In genomic region chr12:57523706-57524614, GRCh38 we compare ENCODE assay signal across 8 cellular contexts. TPM values are rescaled to one million over a fixed set of nuclear protein-coding genes. Genes with fewer than 3 reads are reported as not detected.
DNase-seq lines count a peak whose midpoint lies in the region; ATAC-seq, FAIRE-seq and TF ChIP-seq lines count a peak whose summit lies in the region.

No MANE protein-coding gene starts in this region.

- no peaks in the 10 kb centered on the region for H3K9me3 ChIP-seq in heart left ventricle
- no peaks in the 10 kb centered on the region for H3K9me3 ChIP-seq in K562 (replicated peaks; ENCODE audit: control insufficient read depth, insufficient read depth, low read depth, low read length)
- H3K9me3 ChIP-seq in uterus = no peaks in the 10 kb centered on the region

- no peaks in the 10 kb centered on the region for H3K9me3 Mint-ChIP-seq in memory B cell

- H3K4me3 ChIP-seq in heart left ventricle (peak overlapping the region; percentile 54 to 94 (median 83)), K562 (peak overlapping the region; percentile 77), uterus (peak overlapping the region; percentile 80 to 88)

- peaks cover 0 to 47% (median 39%) of the 10 kb centered on the region in 12 donors for H3K4me1 ChIP-seq in heart left ventricle
- peaks cover 29 to 47% of the 10 kb centered on the region in 2 experiments for H3K4me1 ChIP-seq in K562 (replicated peaks in 1 of 2; ENCODE audit: control insufficient read depth in 2 of 2, insufficient read depth in 2 of 2, low read length in 2 of 2)
- peaks cover 6 to 20% of the 10 kb centered on the region in 2 donors for H3K4me1 ChIP-seq in uterus

- H2AFZ ChIP-seq in K562 (ENCODE audit: low read depth, low read length) = no peak overlapping the region

- no peak for TF ChIP-seq POLR2A in heart left ventricle (IDR thresholded peaks at IDR 0.05)
- peak; percentile 55 for TF ChIP-seq POLR2A in K562 (conservative IDR thresholded peaks at IDR 0.05)
- no peak for TF ChIP-seq POLR2A in uterus (IDR thresholded peaks at IDR 0.05)

- TF ChIP-seq EP300 in K562 (IDR thresholded peaks at IDR 0.05; ENCODE audit: low read length) = no peak

- H3K36me3 ChIP-seq in heart left ventricle (peaks cover 0 to 53% (median 46%) of the 10 kb centered on the region in 9 donors), K562 (ENCODE audit: control insufficient read depth, insufficient read depth, low read length) (peaks cover 60% of the 10 kb centered on the region), uterus (no peaks in the 10 kb centered on the region)

- no peak for TF ChIP-seq CTCF in heart left ventricle (IDR thresholded peaks at IDR 0.05)
- no peak for TF ChIP-seq CTCF in K562 (IDR thresholded peaks at IDR 0.05 in 2 of 3, conservative IDR thresholded peaks at IDR 0.05 in 1 of 3; ENCODE audit: insufficient read depth in 2 of 3, low read depth in 1 of 3, low read length in 3 of 3)
- no peak for TF ChIP-seq CTCF in uterus (IDR thresholded peaks at IDR 0.05)

- H3K27me3 Mint-ChIP-seq in memory B cell = no peaks in the 10 kb centered on the region

- no peaks in the 10 kb centered on the region for H3K9me1 ChIP-seq in K562 (ENCODE audit: control insufficient read depth, insufficient read depth, low read length)

- H4K20me1 ChIP-seq in K562 (replicated peaks; ENCODE audit: control insufficient read depth, insufficient read depth, low read length) = peaks cover 13% of the 10 kb centered on the region

- peak overlapping the region; percentile 91 for H3K27ac Mint-ChIP-seq in memory B cell

- H3K27ac ChIP-seq in heart left ventricle (peak overlapping the region; percentile 94 to 100 (median 98)), K562 (ENCODE audit: extremely low read depth, low read depth, low read length) (peak overlapping the region; percentile 96), uterus (peak overlapping the region; percentile 97 to 99)

- H3K9ac ChIP-seq in K562 (ENCODE audit: insufficient read depth in 1 of 2, low read depth in 2 of 2, low read length in 2 of 2) = peak overlapping the region; percentile 94

- H3K27me3 ChIP-seq in heart left ventricle (no peaks in the 10 kb centered on the region), K562 (ENCODE audit: control insufficient read depth in 2 of 2, insufficient read depth in 2 of 2, low read length in 2 of 2) (no peaks in the 10 kb centered on the region), uterus (no peaks in the 10 kb centered on the region)

- in situ Hi-C loops in K562 (cut with MboI) = no loop called here

- peaks cover 36% of the 10 kb centered on the region for H3K4me1 Mint-ChIP-seq in memory B cell

- TF ChIP-seq RAD21 in K562 (CRISPR knock-in tag; conservative IDR thresholded peaks at IDR 0.05 in 1 of 2, IDR thresholded peaks at IDR 0.05 in 1 of 2) = no peak

- peak overlapping the region; percentile 91 for H3K4me2 ChIP-seq in K562 (ENCODE audit: insufficient read depth, low read length)

- DNase-seq in heart left ventricle (no peak), Right ventricle myocardium superior (no peak), K562 (ENCODE audit: extremely low read depth in 1 of 4, low spot score in 3 of 4) (no peak), memory B cell (ENCODE audit: low spot score in 2 of 2) (peak in 1 of 2 donors; percentile 26), uterus (peak in 1 of 2 donors; percentile 29), left colon (no peak), left lobe of liver (ENCODE audit: low spot score) (no peak)

- BruUV-seq in K562 (replicated peaks; lab: Mats Ljungman, UMichigan) = no TSS peak

- POLR2A ChIA-PET in K562 (lab: Yijun Ruan, JAX) = interaction anchor here (0.6 to 10.8 kb wide), 8 partner anchors 9 to 108 kb away, joined by 3 to 225 read pairs (median 4); partner anchors contain the start of gene DCTN2

- peak; percentile 66 for FAIRE-seq in K562 (lab: Jason Lieb, UNC)

- no peak for ATAC-seq in heart left ventricle
- ATAC-seq in Right ventricle myocardium superior (ENCODE audit: poor library complexity) = no peak
- no peak for ATAC-seq in K562
- no peak for ATAC-seq in memory B cell (ENCODE audit: low read depth)
- ATAC-seq in left colon = no peak
- ATAC-seq in GM19035 (IDR thresholded peaks at IDR 0.05; ENCODE audit: unreplicated experiment) = no peak
- ATAC-seq in left lobe of liver = no peak

- CTCF ChIA-PET in K562 (lab: Yijun Ruan, JAX; ENCODE audit: low intra/inter-chr PET ratio) = no interaction called here

- H3K4me3 Mint-ChIP-seq in memory B cell = peak overlapping the region; percentile 91

- intact Hi-C loops in heart left ventricle (cut with DNase I) = loop anchor here in 2 of 10 donors (2.0 kb wide), 1 partner anchor 23 kb away; the partner anchor contains the start of gene DCTN2 (in 2 of the 2)
- intact Hi-C loops in Right ventricle myocardium superior (cut with DNase I) = no loop called here
- intact Hi-C loops in K562 (cut with micrococcal nuclease) = loop anchor here (5.0 kb wide), 3 partner anchors 37 to 213 kb away; partner anchors contain the start of genes AGAP2 and MARS1
- intact Hi-C loops in uterus (cut with DNase I; ENCODE audit: low total_unique reads) = no loop called here
- intact Hi-C loops in left colon (cut with DNase I, micrococcal nuclease) = no loop called here

- H3K79me2 ChIP-seq in K562 (ENCODE audit: control insufficient read depth, insufficient read depth, low read length) = peaks cover 40% of the 10 kb centered on the region

- peaks cover 4% of the 10 kb centered on the region for H3K36me3 Mint-ChIP-seq in memory B cell

- WGBS in heart left ventricle, 4 donors = 63 to 66% (median 64%) methylated on average over 14 of the region's 14 CpGs
- WGBS in K562 (ENCODE audit: insufficient coverage, low coverage, missing lambda C conversion rate) = 22% methylated on average over 14 of the region's 14 CpGs

RNA-seq across cellular contexts. Expression of gene MBD6, which starts 1.3 kb away (rescaled TPM):
- total RNA-seq in heart left ventricle (10 to 100 TPM; 13.1 to 43.3 (median 30.1) TPM), Right ventricle myocardium superior (25.4 TPM), K562 (2014; rRNA removed) (4.7 and 6.3 TPM in 2 replicates), K562 (2014; rRNA removed; fragmentation: Illumina TruSeq; extraction: Trizol) (2.7 and 3.8 TPM in 2 replicates), K562 (2015; rRNA removed; fragmentation: Illumina TruSeq; extraction: Trizol) (3.6 and 6.1 TPM in 2 replicates), K562 (2021) (46.6 and 54.8 TPM in 2 replicates), uterus (100 to 1,000 TPM in 1 of 4 donors, 10 to 100 TPM in 3; 14.9 to 138 (median 17.1) TPM), left colon (100 to 1,000 TPM; 104 to 116 TPM), left lobe of liver (59.6 TPM)
- polyA plus RNA-seq in heart left ventricle (10 to 100 TPM; 11.4 to 17.2 TPM), K562 (2011; rRNA removed) (2.0 and 6.8 TPM in 2 replicates), K562 (2014; fragmentation: Illumina TruSeq; extraction: Trizol) (14.1 and 20.3 TPM in 2 replicates), K562 (2014; fragmentation: Nextera tagmentation; extraction: Ambion mirVana) (1 to 10 TPM; 2.6 to 2.9 TPM), K562 (2014; rRNA removed) (12.2 and 19.8 TPM in 2 replicates)
- total RNA-seq in K562 (2011; cell fraction: chromatin; rRNA removed; ENCODE audit: low replicate concordance) = 77.3 and 118 TPM in 2 replicates
- total RNA-seq in K562 (2011; cell fraction: nucleolus; rRNA removed) = 43.2 and 44.7 TPM in 2 replicates
- total RNA-seq in K562 (2011; cell fraction: nucleoplasm; rRNA removed) = 49.3 and 57.0 TPM in 2 replicates
- polyA plus RNA-seq in K562 (2011; cell fraction: cytosol; rRNA removed) = 1.1 and 1.4 TPM in 2 replicates
- polyA plus RNA-seq in K562 (2011; cell fraction: nucleus; rRNA removed) = 25.0 and 38.2 TPM in 2 replicates
- 21.1 and 37.7 TPM in 2 replicates for polyA plus RNA-seq in K562 (2012)
- 1.7 and 4.1 TPM in 2 replicates for polyA minus RNA-seq in K562 (2011; rRNA and poly(A)+ RNA removed)
- polyA minus RNA-seq in K562 (2011; cell fraction: cytosol; rRNA and poly(A)+ RNA removed) = 5.2 and 13.3 TPM in 2 replicates
- 15.5 and 20.1 TPM in 2 replicates for polyA minus RNA-seq in K562 (2011; cell fraction: nucleus; rRNA and poly(A)+ RNA removed)

RNA-seq across cellular contexts. Expression of gene DDIT3, which starts 3.6 kb away (rescaled TPM):
- total RNA-seq in heart left ventricle (10 to 100 TPM; 11.5 to 30.9 (median 17.5) TPM), Right ventricle myocardium superior (16.4 TPM), K562 (2014; rRNA removed) (68.2 and 89.9 TPM in 2 replicates), K562 (2014; rRNA removed; fragmentation: Illumina TruSeq; extraction: Trizol) (89.6 and 104 TPM in 2 replicates), K562 (2015; rRNA removed; fragmentation: Illumina TruSeq; extraction: Trizol) (53.7 and 59.1 TPM in 2 replicates), K562 (2021) (56.8 and 61.8 TPM in 2 replicates), uterus (10 to 100 TPM in 2 of 4 donors, 1 to 10 TPM in 2; 2.3 to 28.2 (median 9.8) TPM), left colon (10 to 100 TPM; 19.8 to 20.5 TPM), left lobe of liver (13.9 TPM)
- polyA plus RNA-seq in heart left ventricle (10 to 100 TPM; 58.3 to 60.5 TPM), K562 (2011; rRNA removed) (99.0 and 118 TPM in 2 replicates), K562 (2014; fragmentation: Illumina TruSeq; extraction: Trizol) (83.9 and 103 TPM in 2 replicates), K562 (2014; fragmentation: Nextera tagmentation; extraction: Ambion mirVana) (100 to 1,000 TPM; 254 to 272 TPM), K562 (2014; rRNA removed) (87.2 and 127 TPM in 2 replicates)
- total RNA-seq in K562 (2011; cell fraction: chromatin; rRNA removed; ENCODE audit: low replicate concordance) = 172 and 185 TPM in 2 replicates
- total RNA-seq in K562 (2011; cell fraction: nucleolus; rRNA removed) = 119 and 124 TPM in 2 replicates
- 106 and 127 TPM in 2 replicates for total RNA-seq in K562 (2011; cell fraction: nucleoplasm; rRNA removed)
- 29.5 and 56.7 TPM in 2 replicates for polyA plus RNA-seq in K562 (2011; cell fraction: cytosol; rRNA removed)
- 133 and 186 TPM in 2 replicates for polyA plus RNA-seq in K562 (2011; cell fraction: nucleus; rRNA removed)
- polyA plus RNA-seq in K562 (2012) = 99.5 and 353 TPM in 2 replicates
- polyA minus RNA-seq in K562 (2011; rRNA and poly(A)+ RNA removed) = 37.2 and 59.6 TPM in 2 replicates
- 22.3 and 23.0 TPM in 2 replicates for polyA minus RNA-seq in K562 (2011; cell fraction: cytosol; rRNA and poly(A)+ RNA removed)
- 25.7 and 57.9 TPM in 2 replicates for polyA minus RNA-seq in K562 (2011; cell fraction: nucleus; rRNA and poly(A)+ RNA removed)

RNA-seq across cellular contexts. Expression of gene DCTN2, which starts 23.0 kb away (rescaled TPM):
- total RNA-seq in heart left ventricle (100 to 1,000 TPM in 5 of 9 donors, 10 to 100 TPM in 4; 84.4 to 159 (median 109) TPM), Right ventricle myocardium superior (95.0 TPM), K562 (2014; rRNA removed) (128 and 135 TPM in 2 replicates), K562 (2014; rRNA removed; fragmentation: Illumina TruSeq; extraction: Trizol) (114 and 115 TPM in 2 replicates), K562 (2015; rRNA removed; fragmentation: Illumina TruSeq; extraction: Trizol) (122 and 151 TPM in 2 replicates), K562 (2021) (119 and 129 TPM in 2 replicates), uterus (100 to 1,000 TPM; 117 to 175 (median 126) TPM), left colon (100 to 1,000 TPM; 139 to 151 TPM), left lobe of liver (28.9 TPM)
- polyA plus RNA-seq in heart left ventricle (100 to 1,000 TPM in 1 of 2 donors, 10 to 100 TPM in 1; 62.3 to 228 TPM), K562 (2011; rRNA removed) (137 and 161 TPM in 2 replicates), K562 (2014; fragmentation: Illumina TruSeq; extraction: Trizol) (255 and 270 TPM in 2 replicates), K562 (2014; fragmentation: Nextera tagmentation; extraction: Ambion mirVana) (10 to 100 TPM; 43.6 to 64.7 TPM), K562 (2014; rRNA removed) (125 and 127 TPM in 2 replicates)
- total RNA-seq in K562 (2011; cell fraction: chromatin; rRNA removed; ENCODE audit: low replicate concordance) = 253 and 274 TPM in 2 replicates
- 125 and 135 TPM in 2 replicates for total RNA-seq in K562 (2011; cell fraction: nucleolus; rRNA removed)
- total RNA-seq in K562 (2011; cell fraction: nucleoplasm; rRNA removed) = 180 and 202 TPM in 2 replicates
- polyA plus RNA-seq in K562 (2011; cell fraction: cytosol; rRNA removed) = 125 and 134 TPM in 2 replicates
- polyA plus RNA-seq in K562 (2011; cell fraction: nucleus; rRNA removed) = 140 and 175 TPM in 2 replicates
- polyA plus RNA-seq in K562 (2012) = 98.5 and 216 TPM in 2 replicates
- polyA minus RNA-seq in K562 (2011; rRNA and poly(A)+ RNA removed) = 129 and 192 TPM in 2 replicates
- 103 and 129 TPM in 2 replicates for polyA minus RNA-seq in K562 (2011; cell fraction: cytosol; rRNA and poly(A)+ RNA removed)
- polyA minus RNA-seq in K562 (2011; cell fraction: nucleus; rRNA and poly(A)+ RNA removed) = 35.9 and 66.2 TPM in 2 replicates

RNA-seq across cellular contexts. Expression of gene KIF5A, which starts 25.9 kb away (rescaled TPM):
- under 1 TPM in 6 of 9 donors, not detected in 3; 0.07 to 0.31 (median 0.17) TPM for total RNA-seq in heart left ventricle
- under 1 TPM; 0.06 to 0.08 TPM for polyA plus RNA-seq in heart left ventricle
- total RNA-seq in Right ventricle myocardium superior = 0.08 TPM
- 64.9 and 77.9 TPM in 2 replicates for total RNA-seq in K562 (2011; cell fraction: chromatin; rRNA removed; ENCODE audit: low replicate concordance)
- 36.1 and 39.9 TPM in 2 replicates for total RNA-seq in K562 (2011; cell fraction: nucleolus; rRNA removed)
- total RNA-seq in K562 (2011; cell fraction: nucleoplasm; rRNA removed) = 52.8 and 54.9 TPM in 2 replicates
- 5.9 and 7.1 TPM in 2 replicates for total RNA-seq in K562 (2014; rRNA removed)
- 7.3 and 8.0 TPM in 2 replicates for total RNA-seq in K562 (2014; rRNA removed; fragmentation: Illumina TruSeq; extraction: Trizol)
- 4.3 and 4.5 TPM in 2 replicates for total RNA-seq in K562 (2015; rRNA removed; fragmentation: Illumina TruSeq; extraction: Trizol)
- total RNA-seq in K562 (2021) = 14.2 and 17.7 TPM in 2 replicates
- polyA plus RNA-seq in K562 (2011; rRNA removed) = 16.0 and 19.3 TPM in 2 replicates
- polyA plus RNA-seq in K562 (2011; cell fraction: cytosol; rRNA removed) = 5.5 and 8.2 TPM in 2 replicates
- 66.5 and 75.3 TPM in 2 replicates for polyA plus RNA-seq in K562 (2011; cell fraction: nucleus; rRNA removed)
- polyA plus RNA-seq in K562 (2012) = 8.1 and 30.3 TPM in 2 replicates
- polyA plus RNA-seq in K562 (2014; fragmentation: Illumina TruSeq; extraction: Trizol) = 16.0 and 16.1 TPM in 2 replicates
- 1 to 10 TPM; 3.4 to 5.3 TPM for polyA plus RNA-seq in K562 (2014; fragmentation: Nextera tagmentation; extraction: Ambion mirVana)
- 15.8 and 17.7 TPM in 2 replicates for polyA plus RNA-seq in K562 (2014; rRNA removed)
- 13.4 and 14.8 TPM in 2 replicates for polyA minus RNA-seq in K562 (2011; rRNA and poly(A)+ RNA removed)
- polyA minus RNA-seq in K562 (2011; cell fraction: cytosol; rRNA and poly(A)+ RNA removed) = 5.6 and 6.9 TPM in 2 replicates
- polyA minus RNA-seq in K562 (2011; cell fraction: nucleus; rRNA and poly(A)+ RNA removed) = 14.0 and 22.0 TPM in 2 replicates
- total RNA-seq in uterus = 1 to 10 TPM in 3 of 4 donors, under 1 TPM in 1; 0.59 to 5.1 (median 1.9) TPM
- 1 to 10 TPM in 1 of 2 donors, under 1 TPM in 1; 0.85 to 1.3 TPM for total RNA-seq in left colon
- 0.05 TPM for total RNA-seq in left lobe of liver

RNA-seq across cellular contexts. Expression of gene MARS1, which starts 36.1 kb away (rescaled TPM):
- total RNA-seq in heart left ventricle = 100 to 1,000 TPM in 1 of 9 donors, 10 to 100 TPM in 8; 36.8 to 109 (median 69.7) TPM
- 10 to 100 TPM; 91.7 to 98.0 TPM for polyA plus RNA-seq in heart left ventricle
- total RNA-seq in Right ventricle myocardium superior = 63.5 TPM
- 823 and 1,075 TPM in 2 replicates for total RNA-seq in K562 (2011; cell fraction: chromatin; rRNA removed; ENCODE audit: low replicate concordance)
- total RNA-seq in K562 (2011; cell fraction: nucleolus; rRNA removed) = 517 and 536 TPM in 2 replicates
- total RNA-seq in K562 (2011; cell fraction: nucleoplasm; rRNA removed) = 605 and 612 TPM in 2 replicates
- 231 and 232 TPM in 2 replicates for total RNA-seq in K562 (2014; rRNA removed)
- total RNA-seq in K562 (2014; rRNA removed; fragmentation: Illumina TruSeq; extraction: Trizol) = 220 and 245 TPM in 2 replicates
- total RNA-seq in K562 (2015; rRNA removed; fragmentation: Illumina TruSeq; extraction: Trizol) = 158 and 169 TPM in 2 replicates
- 339 and 382 TPM in 2 replicates for total RNA-seq in K562 (2021)
- 145 and 271 TPM in 2 replicates for polyA plus RNA-seq in K562 (2011; rRNA removed)
- polyA plus RNA-seq in K562 (2011; cell fraction: cytosol; rRNA removed) = 137 and 183 TPM in 2 replicates
- 838 and 1,308 TPM in 2 replicates for polyA plus RNA-seq in K562 (2011; cell fraction: nucleus; rRNA removed)
- polyA plus RNA-seq in K562 (2012) = 210 and 555 TPM in 2 replicates
- polyA plus RNA-seq in K562 (2014; fragmentation: Illumina TruSeq; extraction: Trizol) = 298 and 362 TPM in 2 replicates
- polyA plus RNA-seq in K562 (2014; fragmentation: Nextera tagmentation; extraction: Ambion mirVana) = 100 to 1,000 TPM; 117 to 168 TPM
- polyA plus RNA-seq in K562 (2014; rRNA removed) = 221 and 229 TPM in 2 replicates
- 171 and 257 TPM in 2 replicates for polyA minus RNA-seq in K562 (2011; rRNA and poly(A)+ RNA removed)
- polyA minus RNA-seq in K562 (2011; cell fraction: cytosol; rRNA and poly(A)+ RNA removed) = 105 and 116 TPM in 2 replicates
- 226 and 398 TPM in 2 replicates for polyA minus RNA-seq in K562 (2011; cell fraction: nucleus; rRNA and poly(A)+ RNA removed)
- total RNA-seq in uterus = 100 to 1,000 TPM in 1 of 4 donors, 10 to 100 TPM in 3; 29.1 to 160 (median 76.8) TPM
- total RNA-seq in left colon = 100 to 1,000 TPM in 1 of 2 donors, 10 to 100 TPM in 1; 89.3 to 125 TPM
- total RNA-seq in left lobe of liver = 71.1 TPM
